17 cellular contexts compared by ENCODE assay signal in the genomic region with DNA sequence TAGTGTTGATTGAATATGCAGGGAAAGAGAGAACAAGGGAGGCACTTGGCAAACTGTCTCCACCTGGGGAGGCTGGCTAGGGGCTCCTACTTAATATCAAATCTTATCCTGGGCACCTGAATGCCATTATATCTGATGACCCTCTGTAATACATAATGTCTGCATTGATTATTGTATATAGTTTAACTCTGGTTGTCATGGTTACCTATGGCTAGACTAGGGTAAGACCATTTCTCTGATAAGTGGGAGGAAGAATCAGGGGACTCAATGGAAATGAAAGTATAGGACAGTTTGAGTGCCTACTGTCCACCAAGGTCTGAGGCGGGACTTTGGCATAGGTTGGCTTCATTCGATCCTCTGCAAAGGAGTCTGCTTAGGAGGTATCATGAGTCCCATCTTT.
"Had no signal": no experiment of that assay in that cellular context is flagged by ENCODE, and none has a peak within 500 bp of the region (broad histone marks: within the 10 kb centered on the region; RNA-seq: fewer than 3 reads in every experiment).

No MANE protein-coding gene starts in this region.

- DNase-seq: activated CD4-positive, alpha-beta memory T cell treated with anti-CD3 and anti-CD28 coated beads for 36 hours; activated CD8-positive, alpha-beta memory T cell treated with anti-CD3 and anti-CD28 coated beads, Interleukin-2, amount 50 U/mL, for 4 hours; adrenal gland; islet precursor cell; midbrain; posterior cingulate gyrus; retina; stimulated activated CD4-positive, alpha-beta T cell treated with anti-CD3 and anti-CD28 coated beads, Interleukin-2, amount 100 ng/mL, for 48 hours; T1000; trophoblast cell had no signal

- H3K36me3 Mint-ChIP-seq: activated CD4-positive, alpha-beta memory T cell treated with anti-CD3 and anti-CD28 coated beads for 36 hours; stimulated activated memory B cell treated with anti-CD40 and anti-IgM and Interleukin-4, amounts not matched to agents 10 μg/mL and 1 μg/mL and 100 μg/mL, for 72 hours had no signal

- H3K27me3 Mint-ChIP-seq: activated CD4-positive, alpha-beta memory T cell treated with anti-CD3 and anti-CD28 coated beads for 36 hours; stimulated activated memory B cell treated with anti-CD40 and anti-IgM and Interleukin-4, amounts not matched to agents 10 μg/mL and 1 μg/mL and 100 μg/mL, for 72 hours had no signal

- H3K9me3 ChIP-seq: adrenal gland, neutrophil had no signal

- ATAC-seq: activated CD4-positive, CD25-positive, alpha-beta regulatory T cell treated with anti-CD3 and anti-CD28 coated beads, Interleukin-2, amount 50 U/mL, for 24 hours; esophagus mucosa; left lobe of liver; stimulated activated memory B cell treated with anti-CD40 and anti-IgM and Interleukin-4, amounts not matched to agents 10 μg/mL and 1 μg/mL and 100 μg/mL, for 72 hours had no signal

- H3K36me3 ChIP-seq: adrenal gland, cardiac muscle cell, neutrophil had no signal

- H3K27me3 ChIP-seq: adrenal gland, hepatocyte, neutrophil had no signal

- H3K9me3 Mint-ChIP-seq: activated CD4-positive, alpha-beta memory T cell treated with anti-CD3 and anti-CD28 coated beads for 36 hours; stimulated activated memory B cell treated with anti-CD40 and anti-IgM and Interleukin-4, amounts not matched to agents 10 μg/mL and 1 μg/mL and 100 μg/mL, for 72 hours had no signal

- H3K4me3 Mint-ChIP-seq: activated CD4-positive, alpha-beta memory T cell treated with anti-CD3 and anti-CD28 coated beads for 36 hours; stimulated activated memory B cell treated with anti-CD40 and anti-IgM and Interleukin-4, amounts not matched to agents 10 μg/mL and 1 μg/mL and 100 μg/mL, for 72 hours had no signal

- H3K27ac ChIP-seq: adrenal gland, cardiac muscle cell, hepatocyte, neutrophil had no signal

- H3K4me3 ChIP-seq: adrenal gland, cardiac muscle cell, hepatocyte had no signal

- H3K27ac Mint-ChIP-seq: activated CD4-positive, alpha-beta memory T cell treated with anti-CD3 and anti-CD28 coated beads for 36 hours; stimulated activated memory B cell treated with anti-CD40 and anti-IgM and Interleukin-4, amounts not matched to agents 10 μg/mL and 1 μg/mL and 100 μg/mL, for 72 hours had no signal
